ENCODE assay signal across 9 cellular contexts in genomic region chrX:21932277-21932996, GRCh38. TPM values are rescaled to one million over a fixed set of nuclear protein-coding genes. Genes with fewer than 3 reads are reported as not detected.
DNase-seq lines count a peak whose midpoint lies in the region; ATAC-seq and TF ChIP-seq lines count a peak whose summit lies in the region.
"Had no signal": no experiment of that assay in that cellular context is flagged by ENCODE, and none has a peak within 500 bp of the region (broad histone marks: within the 10 kb centered on the region; RNA-seq: fewer than 3 reads in every experiment).

No MANE protein-coding gene starts in this region.

- H3K27ac ChIP-seq in PC-3 (ENCODE audit: low read length) (peak overlapping the region; percentile 73), epithelial cell of prostate (peak overlapping the region; percentile 92), WERI-Rb-1 (no peak overlapping the region)

- H3K9me3 ChIP-seq in PC-3 (ENCODE audit: low read length), result no peaks in the 10 kb centered on the region
- H3K9me3 ChIP-seq in WERI-Rb-1 (ENCODE audit: severe bottlenecking), result no peaks in the 10 kb centered on the region

- H3K36me3 ChIP-seq in PC-3 (ENCODE audit: low read depth, low read length), result no peaks in the 10 kb centered on the region
- no peaks in the 10 kb centered on the region for H3K36me3 ChIP-seq in WERI-Rb-1

- no peak overlapping the region; the same call in 1 of the 2 replicates for H3K9ac ChIP-seq in PC-3 (ENCODE audit: low read length)

- peak overlapping the region; percentile 74 for H2AFZ ChIP-seq in PC-3 (ENCODE audit: low read length)

- DNase-seq in PC-3 (peak; percentile 84), epithelial cell of prostate (ENCODE audit: low read depth, low spot score) (peak; percentile 29), pulmonary artery endothelial cell (ENCODE audit: low read depth, low spot score) (peak; percentile 65), WERI-Rb-1 (no peak)
- DNase-seq: stimulated activated CD8-positive, alpha-beta memory T cell treated with anti-CD3 and anti-CD28 coated beads, Interleukin-4, amount 100 ng/mL, for 48 hours had no signal

- intact Hi-C loops in PC-3 (cut with micrococcal nuclease), result loop anchor here (1.0 kb wide), 1 partner anchor 8 kb away; the partner anchor contains the start of gene SMS

- H3K9me2 ChIP-seq in PC-3 (replicated peaks; ENCODE audit: low read length), result no peaks in the 10 kb centered on the region; the same call in 1 of the 2 replicates

- TF ChIP-seq CTCF in PC-3 (conservative IDR thresholded peaks at IDR 0.05; ENCODE audit: low read depth, low read length), result peak; percentile 22; the same call in 1 of the 2 replicates
- TF ChIP-seq CTCF in WERI-Rb-1 (IDR thresholded peaks at IDR 0.05; ENCODE audit: low read depth, low read length), result no peak

- CTCF ChIA-PET in PC-3 (lab: Charles Lee), result no interaction called here

- H3F3A ChIP-seq in PC-3 (ENCODE audit: low read length, unreplicated experiment), result no peaks in the 10 kb centered on the region

- ATAC-seq in GM18867 (IDR thresholded peaks at IDR 0.05; ENCODE audit: unreplicated experiment) (peak; percentile 43), PC-3 (peak; percentile 96), GM19463 (IDR thresholded peaks at IDR 0.05; ENCODE audit: unreplicated experiment) (no peak), HG02852 (IDR thresholded peaks at IDR 0.05; ENCODE audit: unreplicated experiment) (no peak), GM21447 (IDR thresholded peaks at IDR 0.05; ENCODE audit: unreplicated experiment) (no peak)

- no peaks in the 10 kb centered on the region for H4K20me1 ChIP-seq in PC-3 (ENCODE audit: low read length)

- H3K4me1 ChIP-seq in PC-3 (ENCODE audit: insufficient read depth, low read length), result peaks cover 23% of the 10 kb centered on the region

- H3K4me3 ChIP-seq in PC-3 (ENCODE audit: low read length) (no peak overlapping the region), WERI-Rb-1 (ENCODE audit: low read depth, low read length) (no peak overlapping the region)

- H3K4me2 ChIP-seq in PC-3 (ENCODE audit: low read length), result peak overlapping the region; percentile 50

- H3K27me3 ChIP-seq in PC-3 (ENCODE audit: low read length) (no peaks in the 10 kb centered on the region), WERI-Rb-1 (ENCODE audit: insufficient read depth, low read depth, severe bottlenecking) (peaks cover 1% of the 10 kb centered on the region)

- no peaks in the 10 kb centered on the region for H3K79me2 ChIP-seq in PC-3 (ENCODE audit: low read length)

- no TSS peak for BruUV-seq in PC-3 (replicated peaks; lab: Mats Ljungman, UMichigan)

- POLR2A ChIA-PET in PC-3 (lab: Charles Lee; ENCODE audit: unreplicated experiment), result no interaction called here

RNA-seq across cellular contexts. Expression of gene SMS, which starts 8.1 kb away (rescaled TPM):
- total RNA-seq in PC-3 (2014; rRNA removed) (158 and 164 TPM in 2 replicates), pulmonary artery endothelial cell (251 and 252 TPM in 2 replicates)

Comparison
In these comparisons a context has a peak if more than half of its experiments do, and no peak if none do; other contexts are left out.
1. ATAC-seq: peak in GM18867 (single experiment) and PC-3 (single experiment); none in GM19463 (single experiment), HG02852 (single experiment) and GM21447 (single experiment).